ENCODE assay signal across 19 cellular contexts in genomic region chr3:103337179-103337845, GRCh38.
"Had no signal": no experiment of that assay in that cellular context is flagged by ENCODE, and none has a peak within 500 bp of the region (broad histone marks: within the 10 kb centered on the region; RNA-seq: fewer than 3 reads in every experiment).

No MANE protein-coding gene starts in this region.

- H3K27ac ChIP-seq: foreskin keratinocyte, left ventricle myocardium inferior, neural progenitor cell, thoracic aorta, vagina had no signal

- DNase-seq: activated CD4-positive, alpha-beta memory T cell treated with anti-CD3 and anti-CD28 coated beads for 36 hours; activated CD4-positive, alpha-beta T cell treated with anti-CD3 and anti-CD28 coated beads for 48 hours; activated CD4-positive, CD25-positive, alpha-beta regulatory T cell; activated effector memory CD4-positive, alpha-beta T cell treated with Interleukin-2 at 50 U/mL for 16 hours; activated naive CD4-positive, alpha-beta T cell treated with anti-CD3 and anti-CD28 coated beads for 36 hours; activated naive CD8-positive, alpha-beta T cell treated with anti-CD3 and anti-CD28 coated beads, Interleukin-2, amount 10 ng/mL, durations not matched to agents 7 days and 5 days; activated T-cell treated with anti-CD3 and anti-CD28 coated beads, Interleukin-2, amount 50 U/mL, for 72 hours; amygdala; effector CD8-positive, alpha-beta T cell; foreskin keratinocyte; left ventricle myocardium inferior; naive thymus-derived CD4-positive, alpha-beta T cell; small intestine; stimulated activated CD8-positive, alpha-beta memory T cell treated with anti-CD3 and anti-CD28 coated beads, Interleukin-4, amount 100 ng/mL, for 48 hours; stimulated activated naive CD4-positive, alpha-beta T cell treated with Interleukin-2 at 50 U/mL for 16 hours; T1000 had no signal

- FAIRE-seq: small intestine had no signal
